Comparison of ENCODE assay signal across 19 cellular contexts in the genomic region with DNA sequence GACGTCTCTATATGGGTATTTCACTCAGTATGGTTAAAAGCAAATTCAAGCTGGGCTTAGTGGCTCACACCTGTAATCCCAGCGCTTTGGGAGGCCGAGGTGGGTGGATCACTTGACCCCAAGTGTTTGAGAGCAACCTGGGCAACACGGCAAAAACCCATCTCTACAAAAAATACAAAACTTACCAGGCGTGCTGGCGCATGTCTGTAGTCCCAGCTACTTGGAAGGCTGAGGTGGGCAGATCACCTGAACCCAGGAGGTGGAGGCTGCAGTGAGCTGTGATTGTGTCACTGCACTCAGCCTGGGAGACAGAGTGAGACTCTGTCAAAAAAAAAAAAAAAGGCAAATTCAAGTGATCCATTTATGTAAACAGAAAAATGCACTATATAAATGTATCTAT. TPM values are rescaled to one million over a fixed set of nuclear protein-coding genes. Genes with fewer than 3 reads are reported as not detected.
DNase-seq lines count a peak whose midpoint lies in the region; ATAC-seq, FAIRE-seq and TF ChIP-seq lines count a peak whose summit lies in the region.
"Had no signal": no experiment of that assay in that cellular context is flagged by ENCODE, and none has a peak within 500 bp of the region (broad histone marks: within the 10 kb centered on the region; RNA-seq: fewer than 3 reads in every experiment).

No MANE protein-coding gene starts in this region.

- H2AFZ ChIP-seq in OCI-LY1 (ENCODE audit: low read length), result no peak overlapping the region

- 73 to 78% methylated on average over 6 of the region's 6 CpGs for WGBS in thyroid gland, 2 donors
- WGBS in esophagus muscularis mucosa, result 89% methylated on average over 6 of the region's 6 CpGs

- H3K4me1 ChIP-seq in OCI-LY1 (ENCODE audit: insufficient read depth, low read length, severe bottlenecking) (peaks cover 71% of the 10 kb centered on the region), thyroid gland (peaks cover 18 to 25% of the 10 kb centered on the region in 2 donors), breast epithelium (peaks cover 0 to 3% of the 10 kb centered on the region in 2 donors), esophagus muscularis mucosa (peaks cover 0 to 4% (median 0%) of the 10 kb centered on the region in 4 donors)

- H3K4me2 ChIP-seq in OCI-LY1 (ENCODE audit: low read length), result peak overlapping the region; percentile 73

- H3K79me2 ChIP-seq in OCI-LY1 (ENCODE audit: insufficient read depth, low read length), result no peaks in the 10 kb centered on the region; the same call in 1 of the 2 replicates

- no peak for FAIRE-seq in bronchial epithelial cell (lab: Jason Lieb, UNC)

- H3K4me3 ChIP-seq in GM12865 (ENCODE audit: low read depth, low read length) (peak overlapping the region; percentile 91), OCI-LY1 (ENCODE audit: low read depth, low read length, poor library complexity, severe bottlenecking) (peak overlapping the region; percentile 12), bronchial epithelial cell (ENCODE audit: low read depth, low read length) (no peak overlapping the region), thyroid gland (replicated peaks in 1 of 3) (no peak overlapping the region), breast epithelium (no peak overlapping the region), esophagus muscularis mucosa (no peak overlapping the region)

- TF ChIP-seq POLR2A in thyroid gland (IDR thresholded peaks at IDR 0.05) (no peak), breast epithelium (IDR thresholded peaks at IDR 0.05) (no peak), esophagus muscularis mucosa (IDR thresholded peaks at IDR 0.05; ENCODE audit: low read depth) (no peak)

- no peaks in the 10 kb centered on the region for H3K9me3 ChIP-seq in OCI-LY1 (ENCODE audit: low read length)
- no peaks in the 10 kb centered on the region for H3K9me3 ChIP-seq in thyroid gland
- no peaks in the 10 kb centered on the region for H3K9me3 ChIP-seq in breast epithelium
- no peaks in the 10 kb centered on the region for H3K9me3 ChIP-seq in esophagus muscularis mucosa

- no peak for ATAC-seq in HG03108 (IDR thresholded peaks at IDR 0.05; ENCODE audit: unreplicated experiment)
- ATAC-seq: PC-3, T-helper 17 cell had no signal

- no peaks in the 10 kb centered on the region for H3K27me3 ChIP-seq in OCI-LY1 (ENCODE audit: insufficient read depth, low read length)
- no peaks in the 10 kb centered on the region for H3K27me3 ChIP-seq in bronchial epithelial cell (ENCODE audit: control insufficient read depth, insufficient read depth, low read length)
- no peaks in the 10 kb centered on the region for H3K27me3 ChIP-seq in thyroid gland
- H3K27me3 ChIP-seq in breast epithelium, result no peaks in the 10 kb centered on the region
- H3K27me3 ChIP-seq in esophagus muscularis mucosa, result peaks cover 0 to 8% (median 0%) of the 10 kb centered on the region in 4 donors

- H4K20me1 ChIP-seq in OCI-LY1 (ENCODE audit: insufficient read depth, low read length), result no peaks in the 10 kb centered on the region

- DNase-seq in GM12865 (ENCODE audit: low read depth) (no peak), bronchial epithelial cell (ENCODE audit: low read depth) (peak; percentile 40), thyroid gland (peak in 1 of 2 donors; percentile 45), breast epithelium (ENCODE audit: low spot score in 2 of 2) (no peak), esophagus muscularis mucosa (ENCODE audit: extremely low spot score) (no peak)
- DNase-seq: ACHN; CD4-positive, alpha-beta memory T cell; DMS79 treated with DMSO at 0.1 percent for 48 hours; GDM1; GOT3; KG1; NCI-H187 treated with DMSO at 0.1 percent for 48 hours; NCI-H2227 treated with DMSO at 0.1 percent for 48 hours; NCI-H526; PC-3; Right ventricle myocardium superior; T-helper 17 cell had no signal

- peak overlapping the region; percentile 70 for H3K9ac ChIP-seq in OCI-LY1 (ENCODE audit: low read length)

- TF ChIP-seq EP300 in esophagus muscularis mucosa (IDR thresholded peaks at IDR 0.05), result no peak

- TF ChIP-seq CTCF in GM12865 (IDR thresholded peaks at IDR 0.05; ENCODE audit: insufficient read depth, low read depth, low read length, missing control alignments) (no peak), OCI-LY1 (IDR thresholded peaks at IDR 0.05; ENCODE audit: low read length) (no peak), bronchial epithelial cell (IDR thresholded peaks at IDR 0.05; ENCODE audit: insufficient read depth, low read length, severe bottlenecking) (no peak), thyroid gland (IDR thresholded peaks at IDR 0.05) (no peak), breast epithelium (IDR thresholded peaks at IDR 0.05) (no peak), esophagus muscularis mucosa (IDR thresholded peaks at IDR 0.05) (no peak)

- H3K27ac ChIP-seq in OCI-LY1 (ENCODE audit: low read depth, low read length, poor library complexity, severe bottlenecking) (peak overlapping the region; percentile 93), thyroid gland (peak overlapping the region; percentile 45 to 90 (median 71)), breast epithelium (no peak overlapping the region), esophagus muscularis mucosa (replicated peaks in 1 of 4) (no peak overlapping the region)

- H3K9me2 ChIP-seq in OCI-LY1 (ENCODE audit: low read depth, low read length), result no peaks in the 10 kb centered on the region

- H3K36me3 ChIP-seq in OCI-LY1 (ENCODE audit: insufficient read depth, low read length) (no peaks in the 10 kb centered on the region), bronchial epithelial cell (ENCODE audit: control insufficient read depth, insufficient read depth, low read length) (no peaks in the 10 kb centered on the region), thyroid gland (no peaks in the 10 kb centered on the region), breast epithelium (no peaks in the 10 kb centered on the region), esophagus muscularis mucosa (no peaks in the 10 kb centered on the region)

- H3F3A ChIP-seq in OCI-LY1 (ENCODE audit: insufficient read depth, low read length), result 0 out of 2 replicates have a peak, but pooled peaks cover 6% of the 10 kb centered on the region

- intact Hi-C loops in thyroid gland (cut with DNase I), result no loop called here
- intact Hi-C loops in breast epithelium (cut with DNase I; ENCODE audit: low total_unique reads), result no loop called here
- intact Hi-C loops in esophagus muscularis mucosa (cut with DNase I), result no loop called here

RNA-seq across cellular contexts. Expression of a gene that starts 1.3 kb away (rescaled TPM):
- total RNA-seq in bronchial epithelial cell (not detected in 2 replicates), thyroid gland (under 1 TPM in 1 of 4 donors, not detected in 3; 0.67 TPM), breast epithelium (under 1 TPM in 2 of 3 donors, not detected in 1; 0.44 to 0.98 TPM), esophagus muscularis mucosa (not detected)
- total RNA-seq: CD4-positive, alpha-beta memory T cell; PC-3; Right ventricle myocardium superior had no signal

RNA-seq across cellular contexts. Expression of a gene that starts 12.8 kb away (rescaled TPM):
- total RNA-seq in bronchial epithelial cell (6.6 and 10.9 TPM in 2 replicates), thyroid gland (10 to 100 TPM; 20.8 to 51.1 (median 31.5) TPM), breast epithelium (10 to 100 TPM; 19.2 to 37.4 (median 28.8) TPM), esophagus muscularis mucosa (10 to 100 TPM; 17.4 to 26.7 (median 22.3) TPM)

RNA-seq across cellular contexts. Expression of a gene that starts 21.9 kb away (rescaled TPM):
- total RNA-seq in bronchial epithelial cell, result 3.2 and 4.5 TPM in 2 replicates
- 10 to 100 TPM in 1 of 4 donors, 1 to 10 TPM in 3; 5.9 to 34.4 (median 9.7) TPM for total RNA-seq in thyroid gland
- total RNA-seq in breast epithelium, result 10 to 100 TPM; 14.8 to 23.9 (median 20.3) TPM
- 10 to 100 TPM in 2 of 4 donors, 1 to 10 TPM in 1, under 1 TPM in 1; 0.66 to 12.3 (median 8.7) TPM for total RNA-seq in esophagus muscularis mucosa

RNA-seq across cellular contexts. Expression of a gene that starts 48.0 kb away (rescaled TPM):
- total RNA-seq in bronchial epithelial cell (49.5 and 59.1 TPM in 2 replicates), thyroid gland (100 to 1,000 TPM in 1 of 4 donors, 10 to 100 TPM in 3; 71.9 to 106 (median 86.6) TPM), breast epithelium (10 to 100 TPM; 61.3 to 68.5 (median 67.6) TPM), esophagus muscularis mucosa (10 to 100 TPM; 55.2 to 71.7 (median 66.5) TPM)

Comparison
In these comparisons a context has a peak if more than half of its experiments do, and no peak if none do; other contexts are left out.
1. H3K4me3 ChIP-seq: peak in GM12865 (single experiment) and OCI-LY1 (single experiment); none in bronchial epithelial cell (single experiment), thyroid gland (0 of 3), breast epithelium (0 of 3) and esophagus muscularis mucosa (0 of 4).
2. H3K27ac ChIP-seq: peak in OCI-LY1 (single experiment) and thyroid gland (3 of 3); none in breast epithelium (0 of 2) and esophagus muscularis mucosa (0 of 4).